Comparison of ENCODE assay signal across 11 cellular contexts in the genomic region with DNA sequence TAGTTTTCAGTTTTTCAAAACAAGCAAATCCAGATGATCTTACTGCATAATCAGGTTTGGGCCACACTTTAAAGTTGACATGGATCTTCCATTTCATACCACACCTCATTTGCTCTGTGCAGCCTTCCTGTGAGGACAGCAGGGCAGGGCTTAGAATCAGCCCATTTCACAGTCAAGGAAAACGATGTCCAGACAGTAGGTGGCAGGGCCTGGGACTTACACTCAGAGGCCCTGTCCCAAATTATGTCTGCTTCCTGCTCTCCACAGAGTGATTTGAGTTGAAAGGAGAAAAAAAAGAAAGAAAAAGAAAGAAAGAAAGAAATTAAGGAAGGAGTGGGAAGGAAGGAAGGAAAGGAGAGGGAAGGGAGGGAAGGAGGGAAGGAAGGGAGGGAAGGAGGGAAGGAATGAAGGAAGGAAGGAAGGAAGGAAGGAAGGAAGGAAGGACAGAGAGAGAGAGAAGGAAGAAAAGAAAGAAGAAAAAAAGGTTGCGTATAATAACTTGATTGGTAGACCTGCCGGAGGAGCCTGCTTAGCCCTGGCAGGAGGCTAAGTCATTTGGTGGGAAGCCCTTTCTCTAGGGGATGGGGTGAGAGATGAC. TPM values are rescaled to one million over a fixed set of nuclear protein-coding genes. Genes with fewer than 3 reads are reported as not detected.
DNase-seq lines count a peak whose midpoint lies in the region; ATAC-seq and TF ChIP-seq lines count a peak whose summit lies in the region.
"Had no signal": no experiment of that assay in that cellular context is flagged by ENCODE, and none has a peak within 500 bp of the region (broad histone marks: within the 10 kb centered on the region; RNA-seq: fewer than 3 reads in every experiment).

No MANE protein-coding gene starts in this region.

- ATAC-seq in sciatic nerve = no peak
- no peak for ATAC-seq in GM21529 (IDR thresholded peaks at IDR 0.05; ENCODE audit: unreplicated experiment)

- no peaks in the 10 kb centered on the region for H3K9me3 Mint-ChIP-seq in HFFc6
- H3K9me3 Mint-ChIP-seq in brain = peaks cover 0 to 3% (median 0%) of the 10 kb centered on the region in 5 experiments
- H3K9me3 Mint-ChIP-seq: activated naive CD4-positive, alpha-beta T cell treated with anti-CD3 and anti-CD28 coated beads, Interleukin-2, amount 50 U/mL, for 24 hours; dendritic cell treated with granulocyte-macrophage colony-stimulating factor and Interleukin-4, amounts not matched to agents 40 ng/mL and 50 ng/mL, for 4 days had no signal

- DNase-seq in AG20443 (ENCODE audit: low spot score) = peak; percentile 4
- DNase-seq in HFFc6 = no peak
- peak; percentile 35 for DNase-seq in mesenteric fat pad (ENCODE audit: low spot score)
- DNase-seq in sciatic nerve (ENCODE audit: low spot score) = no peak
- DNase-seq in SKM-1 treated with dmso at 0.1 percent for 144 hours (lab: John Stamatoyannopoulos, UW; ENCODE audit: unreplicated experiment) = no peak
- DNase-seq in AML-193 (lab: John Stamatoyannopoulos, UW) = no peak

- TF ChIP-seq CTCF in HFFc6 (IDR thresholded peaks at IDR 0.05) (no peak), brain (conservative IDR thresholded peaks at IDR 0.05) (no peak)

- intact Hi-C loops in sciatic nerve (cut with DNase I) = loop anchor here (10.0 kb wide), 1 partner anchor 238 kb away; no protein-coding TSS in a partner anchor

- H3K4me1 Mint-ChIP-seq in HFFc6 (ENCODE audit: low read depth) (peaks cover 51% of the 10 kb centered on the region), brain (peaks cover 47% of the 10 kb centered on the region)

- H3K36me3 Mint-ChIP-seq in HFFc6 (ENCODE audit: low read depth) (no peaks in the 10 kb centered on the region), brain (no peaks in the 10 kb centered on the region)
- H3K36me3 Mint-ChIP-seq: activated naive CD4-positive, alpha-beta T cell treated with anti-CD3 and anti-CD28 coated beads, Interleukin-2, amount 50 U/mL, for 24 hours had no signal

- H3K27ac Mint-ChIP-seq in HFFc6 (no peak overlapping the region), brain (peak overlapping the region in 4 of 5 experiments; percentile 46 to 88 (median 64))
- H3K27ac Mint-ChIP-seq: activated CD4-positive, alpha-beta T cell treated with anti-CD3 and anti-CD28 coated beads, Interleukin-2, amount 10 ng/mL, durations not matched to agents 24 days and 14 days; activated naive CD4-positive, alpha-beta T cell treated with anti-CD3 and anti-CD28 coated beads, Interleukin-2, amount 50 U/mL, for 24 hours; dendritic cell treated with granulocyte-macrophage colony-stimulating factor and Interleukin-4, amounts not matched to agents 40 ng/mL and 50 ng/mL, for 4 days had no signal

- H3K27me3 Mint-ChIP-seq in HFFc6 (ENCODE audit: insufficient read depth) (peaks cover 3% of the 10 kb centered on the region), brain (peaks cover 3% of the 10 kb centered on the region)

- H3K4me3 Mint-ChIP-seq in HFFc6 (0 out of 2 replicates have a peak overlapping the region, but pooled peaks have one; percentile 60), brain (peak overlapping the region in 1 of 5 experiments; percentile 42)
- H3K4me3 Mint-ChIP-seq: activated naive CD4-positive, alpha-beta T cell treated with anti-CD3 and anti-CD28 coated beads, Interleukin-2, amount 50 U/mL, for 24 hours; dendritic cell treated with granulocyte-macrophage colony-stimulating factor and Interleukin-4, amounts not matched to agents 40 ng/mL and 50 ng/mL, for 4 days had no signal

RNA-seq across cellular contexts. Expression of gene TSKU, which starts 23.6 kb away (rescaled TPM):
- 10 to 100 TPM in 3 of 6 experiments, 1 to 10 TPM in 3; 8.3 to 11.0 (median 10.1) TPM for total RNA-seq in HFFc6 (2021; fragmentation: NEBNext Ultra II Directional; extraction: Animal tissue kit (Norgen Biotek cat#: 25700))
- polyA plus RNA-seq in brain (ENCODE audit: insufficient read depth, low read depth, low replicate concordance) = 3.2 TPM
- total RNA-seq in mesenteric fat pad (185 TPM), sciatic nerve (48.8 TPM)

RNA-seq across cellular contexts. Expression of gene ACER3, which starts 54.0 kb away (rescaled TPM):
- total RNA-seq in HFFc6 (2021; fragmentation: NEBNext Ultra II Directional; extraction: Animal tissue kit (Norgen Biotek cat#: 25700)) = 10 to 100 TPM; 13.9 to 18.2 (median 15.3) TPM
- polyA plus RNA-seq in brain (ENCODE audit: insufficient read depth, low read depth, low replicate concordance) = 6.4 TPM
- 46.5 TPM for total RNA-seq in mesenteric fat pad
- total RNA-seq in sciatic nerve = 56.7 TPM

Comparison
In these comparisons a context has a peak if more than half of its experiments do, and no peak if none do; other contexts are left out.
1. DNase-seq: peak in AG20443 (single experiment) and mesenteric fat pad (single experiment); none in HFFc6 (single experiment), sciatic nerve (single experiment), SKM-1 treated with dmso at 0.1 percent for 144 hours (single experiment) and AML-193 (0 of 2).